ENCODE assay signal across 24 cellular contexts in the genomic region with DNA sequence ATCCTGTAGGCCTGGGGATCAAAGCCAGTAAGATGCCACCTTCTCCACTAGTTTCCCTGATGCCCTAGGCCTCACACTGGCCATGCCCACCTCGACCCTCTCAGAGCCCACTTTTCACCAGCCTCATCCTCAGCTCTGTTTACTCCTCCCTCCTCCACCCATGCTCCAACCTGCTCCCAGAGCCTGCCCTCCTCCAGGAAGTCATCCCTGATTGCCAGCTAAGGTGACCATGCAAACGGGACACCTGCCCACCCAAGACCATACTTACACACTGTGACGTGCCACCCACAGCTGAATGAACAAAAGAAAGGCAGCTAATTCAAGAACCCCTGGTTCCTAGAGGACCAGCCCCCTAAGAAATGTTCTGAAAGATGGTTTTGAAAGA. TPM values are rescaled to one million over a fixed set of nuclear protein-coding genes. Genes with fewer than 3 reads are reported as not detected.
A peak's percentile ranks its signal among the peaks of the same experiment; 100 is the strongest.
DNase-seq lines count a peak whose midpoint lies in the region; ATAC-seq, FAIRE-seq and TF ChIP-seq lines count a peak whose summit lies in the region.
"Had no signal": no experiment of that assay in that cellular context is flagged by ENCODE, and none has a peak within 500 bp of the region (broad histone marks: within the 10 kb centered on the region; RNA-seq: fewer than 3 reads in every experiment).

No MANE protein-coding gene starts in this region.

- H3K4me1 Mint-ChIP-seq in activated CD8-positive, alpha-beta memory T cell treated with anti-CD3 and anti-CD28 coated beads, Interleukin-2, amount 10 ng/mL, durations not matched to agents 7 days and 5 days = peaks cover 14% of the 10 kb centered on the region
- H3K4me1 Mint-ChIP-seq in T-helper 17 cell = peaks cover 42% of the 10 kb centered on the region
- peaks cover 52% of the 10 kb centered on the region for H3K4me1 Mint-ChIP-seq in stimulated activated effector memory CD8-positive, alpha-beta T cell treated with anti-CD3 and anti-CD28 coated beads, Interleukin-12 subunit alpha, Interleukin-12 subunit beta, amount 100 ng/mL, for 72 hours

- no peak for DNase-seq in activated CD8-positive, alpha-beta memory T cell treated with anti-CD3 and anti-CD28 coated beads, Interleukin-2, amount 10 ng/mL, durations not matched to agents 7 days and 5 days
- DNase-seq in activated CD8-positive, alpha-beta memory T cell treated with anti-CD3 and anti-CD28 coated beads for 24 hours = no peak
- DNase-seq in T-helper 17 cell (no peak), lower lobe of right lung (peak; percentile 16), HTR-8/SVneo (ENCODE audit: insufficient read length, low spot score) (no peak), NCI-H2227 treated with DMSO at 0.1 percent for 48 hours (lab: John Stamatoyannopoulos, UW) (no peak)
- DNase-seq in stimulated activated effector memory CD8-positive, alpha-beta T cell treated with anti-CD3 and anti-CD28 coated beads, Interleukin-12 subunit alpha, Interleukin-12 subunit beta, amount 100 ng/mL, for 72 hours (ENCODE audit: low spot score in 2 of 2) = no peak
- DNase-seq: H9, Kasumi-1, MG63, NCI-H1048, NCI-H1436, NCI-H510A treated with DMSO at 0.1 percent for 48 hours, NCI-H82, OCI-M1, SHP77 treated with DMSO at 0.1 percent for 48 hours had no signal

- H3K9me3 Mint-ChIP-seq in activated CD8-positive, alpha-beta memory T cell treated with anti-CD3 and anti-CD28 coated beads, Interleukin-2, amount 10 ng/mL, durations not matched to agents 7 days and 5 days (ENCODE audit: low read depth) = no peaks in the 10 kb centered on the region
- peaks cover 4% of the 10 kb centered on the region for H3K9me3 Mint-ChIP-seq in stimulated activated effector memory CD8-positive, alpha-beta T cell treated with anti-CD3 and anti-CD28 coated beads, Interleukin-12 subunit alpha, Interleukin-12 subunit beta, amount 100 ng/mL, for 72 hours
- H3K9me3 Mint-ChIP-seq: H9, IgD-negative memory B cell had no signal

- TF ChIP-seq CTCF in lower lobe of right lung (IDR thresholded peaks at IDR 0.05) = no peak

- peak overlapping the region; percentile 26 for H3K27ac Mint-ChIP-seq in activated CD8-positive, alpha-beta memory T cell treated with anti-CD3 and anti-CD28 coated beads, Interleukin-2, amount 10 ng/mL, durations not matched to agents 7 days and 5 days
- peak overlapping the region; percentile 96 for H3K27ac Mint-ChIP-seq in T-helper 17 cell
- H3K27ac Mint-ChIP-seq in stimulated activated effector memory CD8-positive, alpha-beta T cell treated with anti-CD3 and anti-CD28 coated beads, Interleukin-12 subunit alpha, Interleukin-12 subunit beta, amount 100 ng/mL, for 72 hours = peak overlapping the region; percentile 82
- H3K27ac Mint-ChIP-seq: B cell had no signal

- ATAC-seq in activated CD8-positive, alpha-beta memory T cell treated with anti-CD3 and anti-CD28 coated beads, Interleukin-2, amount 10 ng/mL, durations not matched to agents 7 days and 5 days = no peak
- ATAC-seq in T-helper 17 cell (no peak), lower lobe of right lung (no peak)
- ATAC-seq in stimulated activated effector memory CD8-positive, alpha-beta T cell treated with anti-CD3 and anti-CD28 coated beads, Interleukin-12 subunit alpha, Interleukin-12 subunit beta, amount 100 ng/mL, for 72 hours = no peak

- no peak overlapping the region for H3K4me3 ChIP-seq in lower lobe of right lung
- H3K4me3 ChIP-seq: MG63 had no signal

- H3K9me3 ChIP-seq in T-helper 17 cell (ENCODE audit: control insufficient read depth, low read length, poor library complexity, severe bottlenecking) (no peaks in the 10 kb centered on the region), lower lobe of right lung (peaks cover 4% of the 10 kb centered on the region)
- H3K9me3 ChIP-seq: MG63 had no signal

- H3K27me3 ChIP-seq in lower lobe of right lung (ENCODE audit: low read depth) = no peaks in the 10 kb centered on the region
- H3K27me3 ChIP-seq: MG63 had no signal

- H3K4me3 Mint-ChIP-seq in activated CD8-positive, alpha-beta memory T cell treated with anti-CD3 and anti-CD28 coated beads, Interleukin-2, amount 10 ng/mL, durations not matched to agents 7 days and 5 days = no peak overlapping the region
- H3K4me3 Mint-ChIP-seq in T-helper 17 cell = no peak overlapping the region
- H3K4me3 Mint-ChIP-seq in stimulated activated effector memory CD8-positive, alpha-beta T cell treated with anti-CD3 and anti-CD28 coated beads, Interleukin-12 subunit alpha, Interleukin-12 subunit beta, amount 100 ng/mL, for 72 hours = no peak overlapping the region
- H3K4me3 Mint-ChIP-seq: B cell had no signal

- FAIRE-seq in HTR-8/SVneo (lab: Jason Lieb, UNC) = no peak
- FAIRE-seq: D721Med, GM12891, GM19239 had no signal

- no peak overlapping the region for H3K27ac ChIP-seq in lower lobe of right lung
- H3K27ac ChIP-seq: HL-60 had no signal

- H3K36me3 Mint-ChIP-seq in activated CD8-positive, alpha-beta memory T cell treated with anti-CD3 and anti-CD28 coated beads, Interleukin-2, amount 10 ng/mL, durations not matched to agents 7 days and 5 days = peaks cover 19% of the 10 kb centered on the region
- H3K36me3 Mint-ChIP-seq in T-helper 17 cell (ENCODE audit: low read depth) = peaks cover 18% of the 10 kb centered on the region
- peaks cover 24% of the 10 kb centered on the region for H3K36me3 Mint-ChIP-seq in stimulated activated effector memory CD8-positive, alpha-beta T cell treated with anti-CD3 and anti-CD28 coated beads, Interleukin-12 subunit alpha, Interleukin-12 subunit beta, amount 100 ng/mL, for 72 hours

- CTCF ChIA-PET in activated CD8-positive, alpha-beta memory T cell treated with anti-CD3 and anti-CD28 coated beads, Interleukin-2, amount 10 ng/mL, durations not matched to agents 7 days and 5 days (lab: Charles Lee) = interaction anchor here (1.4 kb wide), 1 partner anchor 23 kb away, joined by 7 read pairs; no protein-coding TSS in a partner anchor

- H3K27me3 Mint-ChIP-seq in activated CD8-positive, alpha-beta memory T cell treated with anti-CD3 and anti-CD28 coated beads, Interleukin-2, amount 10 ng/mL, durations not matched to agents 7 days and 5 days = no peaks in the 10 kb centered on the region
- H3K27me3 Mint-ChIP-seq in T-helper 17 cell = no peaks in the 10 kb centered on the region
- H3K27me3 Mint-ChIP-seq: B cell, IgD-negative memory B cell had no signal

- H3K36me3 ChIP-seq in lower lobe of right lung = peaks cover 46% of the 10 kb centered on the region
- H3K36me3 ChIP-seq: MG63 had no signal

- peaks cover 17% of the 10 kb centered on the region for H3K4me1 ChIP-seq in lower lobe of right lung

- intact Hi-C loops in lower lobe of right lung (cut with DNase I) = no loop called here

RNA-seq across cellular contexts. Expression of a gene that starts 9.1 kb away (rescaled TPM):
- 10 to 100 TPM; 12.3 to 20.6 TPM for total RNA-seq in activated CD8-positive, alpha-beta memory T cell treated with anti-CD3 and anti-CD28 coated beads, Interleukin-2, amount 10 ng/mL, durations not matched to agents 7 days and 5 days
- total RNA-seq in T-helper 17 cell (10 to 100 TPM; 61.8 to 67.1 TPM), lower lobe of right lung (30.1 TPM)

RNA-seq across cellular contexts. Expression of a gene that starts 18.7 kb away (rescaled TPM):
- total RNA-seq in activated CD8-positive, alpha-beta memory T cell treated with anti-CD3 and anti-CD28 coated beads, Interleukin-2, amount 10 ng/mL, durations not matched to agents 7 days and 5 days = 1 to 10 TPM in 1 of 2 experiments, under 1 TPM in 1; 0.26 to 1.1 TPM
- total RNA-seq in T-helper 17 cell (10 to 100 TPM in 1 of 2 donors, 1 to 10 TPM in 1; 8.6 to 16.3 TPM), lower lobe of right lung (15.0 TPM)
- total RNA-seq: A172, HT1080 had no signal

RNA-seq across cellular contexts. Expression of a gene that starts 29.7 kb away (rescaled TPM):
- 10 to 100 TPM; 15.4 to 18.3 TPM for total RNA-seq in activated CD8-positive, alpha-beta memory T cell treated with anti-CD3 and anti-CD28 coated beads, Interleukin-2, amount 10 ng/mL, durations not matched to agents 7 days and 5 days
- total RNA-seq in T-helper 17 cell (10 to 100 TPM; 21.6 to 30.1 TPM), lower lobe of right lung (12.5 TPM)

Comparison
In these comparisons a context has a peak if more than half of its experiments do, and no peak if none do; other contexts are left out.
1. H3K27ac Mint-ChIP-seq: peak in every context shown above with its lines; median percentile 96 in T-helper 17 cell; 82 in stimulated activated effector memory CD8-positive, alpha-beta T cell treated with anti-CD3 and anti-CD28 coated beads, Interleukin-12 subunit alpha, Interleukin-12 subunit beta, amount 100 ng/mL, for 72 hours; 26 in activated CD8-positive, alpha-beta memory T cell treated with anti-CD3 and anti-CD28 coated beads, Interleukin-2, amount 10 ng/mL, durations not matched to agents 7 days and 5 days.